Comparison of ENCODE assay signal across 8 cellular contexts in genomic region chr16:1705324-1705687, GRCh38. TPM values are rescaled to one million over a fixed set of nuclear protein-coding genes. Genes with fewer than 3 reads are reported as not detected.
DNase-seq lines count a peak whose midpoint lies in the region; ATAC-seq and TF ChIP-seq lines count a peak whose summit lies in the region.
"Not testable (repeated sequence)": the region's sequence is repeated elsewhere in the genome, so short reads cannot be mapped to it uniquely, and the experiment has no call there.

No MANE protein-coding gene starts in this region.

- H3K36me3 Mint-ChIP-seq in immature natural killer cell = not testable (repeated sequence)

- H3K36me3 ChIP-seq in DND-41 (ENCODE audit: insufficient read depth, low read length) (peaks cover 35% of the 10 kb centered on the region), ectodermal cell (ENCODE audit: control insufficient read depth, insufficient read depth, low read length) (peaks cover 20% of the 10 kb centered on the region)
- H3K36me3 ChIP-seq in ovary, thyroid gland: not testable (repeated sequence)

- H3K4me1 Mint-ChIP-seq in immature natural killer cell = peaks cover 39 to 42% of the 10 kb centered on the region in 2 donors

- ATAC-seq in DND-41 (ENCODE audit: insufficient read depth, low read depth) = peak; percentile 17; the same call in 2 of the 3 replicates
- ATAC-seq in HG02938 (IDR thresholded peaks at IDR 0.05; ENCODE audit: unreplicated experiment) = peak; percentile 20

- whole genome bisulfite sequencing in ectodermal cell, 2 experiments = 1 to 2% methylated on average over 16 of the region's 16 CpGs
- WGBS in ovary, 3 donors = 0 to 1% (median 0%) methylated on average over 16 of the region's 16 CpGs
- WGBS in thyroid gland, 2 donors = 0 to 1% methylated on average over 16 of the region's 16 CpGs

- TF ChIP-seq POLR2A in ovary (IDR thresholded peaks at IDR 0.05); thyroid gland (IDR thresholded peaks at IDR 0.05): not testable (repeated sequence)

- H2AFZ ChIP-seq in DND-41 (ENCODE audit: low read depth, low read length) = peak overlapping the region; percentile 82

- peaks cover 40% of the 10 kb centered on the region for H4K20me1 ChIP-seq in DND-41 (ENCODE audit: insufficient read depth, low read length)

- TF ChIP-seq EP300 in ovary (IDR thresholded peaks at IDR 0.05) = not testable (repeated sequence)

- peak overlapping the region; percentile 97 to 99 (median 97) for H3K27ac Mint-ChIP-seq in immature natural killer cell

- H3K4me1 ChIP-seq in DND-41 (ENCODE audit: insufficient read depth, low read length) (peaks cover 40% of the 10 kb centered on the region), ovary (ENCODE audit: insufficient read depth) (peaks cover 14% of the 10 kb centered on the region), thyroid gland (peaks cover 18 to 20% of the 10 kb centered on the region in 2 donors)
- H3K4me1 ChIP-seq in ectodermal cell (ENCODE audit: control insufficient read depth, insufficient read depth, low read length) = not testable (repeated sequence)

- H3K4me3 ChIP-seq in DND-41 (ENCODE audit: low read depth in 1 of 2, low read length in 2 of 2) = peak overlapping the region; percentile 89 to 100; a peak in 3 of 4 replicates
- H3K4me3 ChIP-seq in ectodermal cell (ENCODE audit: insufficient read depth, low read depth, low read length) = peak overlapping the region; percentile 98
- peak overlapping the region; percentile 91 for H3K4me3 ChIP-seq in ovary
- H3K4me3 ChIP-seq in thyroid gland (replicated peaks in 1 of 3) = peak overlapping the region in 2 of 3 donors; percentile 54 to 97

- intact Hi-C loops in ovary (cut with DNase I) (loop anchor here in 2 of 4 donors (5.0 to 10.0 kb wide), 2 partner anchors 91 to 93 kb away; partner anchors contain the start of genes CRAMP1 (in 2 of the 2) and IFT140 (in 2 of the 2)), thyroid gland (cut with DNase I) (loop anchor here (10.0 kb wide), 1 partner anchor 91 kb away; the partner anchor contains the start of genes CRAMP1 and IFT140)

- TF ChIP-seq CTCF in DND-41 (IDR thresholded peaks at IDR 0.05; ENCODE audit: borderline replicate concordance, extremely low read depth, low read length, poor library complexity, severe bottlenecking); ovary (IDR thresholded peaks at IDR 0.05); thyroid gland (IDR thresholded peaks at IDR 0.05): not testable (repeated sequence)

- DNase-seq in DND-41 (peak; percentile 67), NCI-H82 (lab: John Stamatoyannopoulos, UW) (peak; percentile 66), ovary (peak in 1 of 5 donors; percentile 25), thyroid gland (peak; percentile 55 to 64)
- peak; percentile 61 for DNase-seq in activated CD8-positive, alpha-beta memory T cell treated with anti-CD3 and anti-CD28 coated beads, Interleukin-2, amount 50 U/mL, for 48 hours
- not testable (repeated sequence) for DNase-seq in immature natural killer cell

- peak overlapping the region; percentile 95 for H3K4me2 ChIP-seq in DND-41 (ENCODE audit: insufficient read depth, low read length)

- peaks cover 51% of the 10 kb centered on the region for H3K79me2 ChIP-seq in DND-41 (ENCODE audit: insufficient read depth, low read length)

- H3K9ac ChIP-seq in DND-41 (ENCODE audit: low read depth, low read length) = peak overlapping the region; percentile 93

- H3K27ac ChIP-seq in DND-41 (ENCODE audit: low read length) = peak overlapping the region; percentile 79
- H3K27ac ChIP-seq in ectodermal cell (ENCODE audit: insufficient read depth, low read depth, low read length, poor library complexity, severe bottlenecking) = peak overlapping the region; percentile 94
- H3K27ac ChIP-seq in ovary = peak overlapping the region in 1 of 2 donors; percentile 85
- H3K27ac ChIP-seq in thyroid gland = peak overlapping the region; percentile 71 to 91 (median 83)

- peaks cover 6 to 20% (median 15%) of the 10 kb centered on the region in 3 donors for H3K27me3 Mint-ChIP-seq in immature natural killer cell (ENCODE audit: low read depth in 3 of 3)

- not testable (repeated sequence) for H3K9me3 ChIP-seq in DND-41 (ENCODE audit: insufficient read depth, low read length, severe bottlenecking); ectodermal cell (ENCODE audit: control insufficient read depth, low read length); ovary; thyroid gland

- H3K27me3 ChIP-seq in DND-41 (ENCODE audit: insufficient read depth, low read length, poor library complexity); ectodermal cell (ENCODE audit: control insufficient read depth, insufficient read depth, low read length, poor library complexity, severe bottlenecking); ovary; thyroid gland: not testable (repeated sequence)

- H3K9me3 Mint-ChIP-seq in immature natural killer cell = not testable (repeated sequence)

- H3K4me3 Mint-ChIP-seq in immature natural killer cell = peak overlapping the region; percentile 96 to 100 (median 99)

RNA-seq across cellular contexts. Expression of gene MAPK8IP3, which starts 0.7 kb away (rescaled TPM):
- polyA plus RNA-seq in ectodermal cell (2013, experiment 1 of 4) = 62.9 TPM
- polyA plus RNA-seq in ectodermal cell (2013, experiment 2 of 4) = 71.9 TPM
- 48.4 TPM for polyA plus RNA-seq in ectodermal cell (2013, experiment 3 of 4)
- 70.6 TPM for polyA plus RNA-seq in ectodermal cell (2013, experiment 4 of 4)
- 1 to 10 TPM in 1 of 3 donors, under 1 TPM in 2; 0.55 to 3.8 (median 0.57) TPM for polyA plus RNA-seq in immature natural killer cell
- 100 to 1,000 TPM in 1 of 7 donors, 10 to 100 TPM in 6; 50.3 to 117 (median 75.5) TPM for total RNA-seq in ovary
- polyA plus RNA-seq in ovary = 10 to 100 TPM in 1 of 2 donors, 1 to 10 TPM in 1; 7.0 to 60.8 TPM
- 100 to 1,000 TPM in 1 of 4 donors, 10 to 100 TPM in 3; 45.7 to 137 (median 60.4) TPM for total RNA-seq in thyroid gland

RNA-seq across cellular contexts. Expression of gene JPT2, which starts 27.2 kb away (rescaled TPM):
- 235 TPM for polyA plus RNA-seq in ectodermal cell (2013, experiment 1 of 4)
- 241 TPM for polyA plus RNA-seq in ectodermal cell (2013, experiment 2 of 4)
- polyA plus RNA-seq in ectodermal cell (2013, experiment 3 of 4) = 159 TPM
- polyA plus RNA-seq in ectodermal cell (2013, experiment 4 of 4) = 177 TPM
- 10 to 100 TPM in 1 of 3 donors, 1 to 10 TPM in 2; 7.9 to 14.0 (median 8.3) TPM for polyA plus RNA-seq in immature natural killer cell
- 10 to 100 TPM; 14.4 to 51.8 (median 44.1) TPM for total RNA-seq in ovary
- 10 to 100 TPM; 22.3 to 44.9 TPM for polyA plus RNA-seq in ovary
- 10 to 100 TPM; 30.8 to 50.3 (median 44.9) TPM for total RNA-seq in thyroid gland
